26 cellular contexts compared by ENCODE assay signal in genomic region chr17:14904406-14904805, GRCh38.
"Had no signal": no experiment of that assay in that cellular context is flagged by ENCODE, and none has a peak within 500 bp of the region (broad histone marks: within the 10 kb centered on the region; RNA-seq: fewer than 3 reads in every experiment).

No MANE protein-coding gene starts in this region.

- ATAC-seq: activated CD4-positive, CD25-positive, alpha-beta regulatory T cell treated with anti-CD3 and anti-CD28 coated beads, Interleukin-2, amount 50 U/mL, for 24 hours; activated CD8-positive, alpha-beta T cell treated with anti-CD3 and anti-CD28 coated beads, Interleukin-2, amount 10 ng/mL, durations not matched to agents 7 days and 5 days; left lobe of liver; mucosa of descending colon; naive thymus-derived CD4-positive, alpha-beta T cell; right cardiac atrium; stimulated activated effector memory CD8-positive, alpha-beta T cell treated with anti-CD3 and anti-CD28 coated beads, Interleukin-12 subunit alpha, Interleukin-12 subunit beta, amount 100 ng/mL, for 72 hours had no signal

- DNase-seq: activated CD4-positive, alpha-beta T cell treated with anti-CD3 and anti-CD28 coated beads, Interleukin-2, amount 10 ng/mL, durations not matched to agents 7 days and 5 days; activated CD8-positive, alpha-beta T cell treated with anti-CD3 and anti-CD28 coated beads, Interleukin-2, amount 10 ng/mL, durations not matched to agents 7 days and 5 days; activated effector memory CD4-positive, alpha-beta T cell treated with Interleukin-2 at 50 U/mL for 16 hours; activated naive CD4-positive, alpha-beta T cell treated with anti-CD3 and anti-CD28 coated beads, Interleukin-2, amount 10 ng/mL, durations not matched to agents 7 days and 5 days; activated T-cell treated with anti-CD3 and anti-CD28 coated beads, Interleukin-2, amount 50 U/mL, for 48 hours; aorta; dermis blood vessel endothelial cell; effector memory CD4-positive, alpha-beta T cell; kidney; mucosa of descending colon; naive thymus-derived CD4-positive, alpha-beta T cell; right cardiac atrium; small intestine; stimulated activated CD4-positive, alpha-beta T cell treated with anti-CD3 and anti-CD28 coated beads, Interleukin-4, amount 100 ng/mL, for 24 hours; stomach; T-helper 1 cell; T1000; testis had no signal

- H3K4me1 Mint-ChIP-seq: activated CD4-positive, alpha-beta T cell treated with anti-CD3 and anti-CD28 coated beads, Interleukin-2, amount 10 ng/mL, durations not matched to agents 7 days and 5 days; activated naive CD4-positive, alpha-beta T cell treated with anti-CD3 and anti-CD28 coated beads, Interleukin-2, amount 10 ng/mL, durations not matched to agents 7 days and 5 days; naive thymus-derived CD4-positive, alpha-beta T cell; stimulated activated effector memory CD8-positive, alpha-beta T cell treated with anti-CD3 and anti-CD28 coated beads, Interleukin-12 subunit alpha, Interleukin-12 subunit beta, amount 100 ng/mL, for 72 hours had no signal

- H3K4me3 ChIP-seq: breast epithelium, lung, mucosa of descending colon, neural progenitor cell, prostate gland, stomach, testis had no signal

- H3K9me3 Mint-ChIP-seq: activated CD4-positive, alpha-beta T cell treated with anti-CD3 and anti-CD28 coated beads, Interleukin-2, amount 10 ng/mL, durations not matched to agents 7 days and 5 days; activated naive CD4-positive, alpha-beta T cell treated with anti-CD3 and anti-CD28 coated beads, Interleukin-2, amount 10 ng/mL, durations not matched to agents 7 days and 5 days; stimulated activated effector memory CD8-positive, alpha-beta T cell treated with anti-CD3 and anti-CD28 coated beads, Interleukin-12 subunit alpha, Interleukin-12 subunit beta, amount 100 ng/mL, for 72 hours; type B pancreatic cell had no signal

- H3K27ac Mint-ChIP-seq: activated CD4-positive, alpha-beta T cell treated with anti-CD3 and anti-CD28 coated beads, Interleukin-2, amount 10 ng/mL, durations not matched to agents 7 days and 5 days; activated CD8-positive, alpha-beta T cell treated with anti-CD3 and anti-CD28 coated beads, Interleukin-2, amount 10 ng/mL, durations not matched to agents 7 days and 5 days; activated naive CD4-positive, alpha-beta T cell treated with anti-CD3 and anti-CD28 coated beads, Interleukin-2, amount 10 ng/mL, durations not matched to agents 7 days and 5 days; naive thymus-derived CD4-positive, alpha-beta T cell; neural progenitor cell; stimulated activated effector memory CD8-positive, alpha-beta T cell treated with anti-CD3 and anti-CD28 coated beads, Interleukin-12 subunit alpha, Interleukin-12 subunit beta, amount 100 ng/mL, for 72 hours; type B pancreatic cell had no signal

- H3K4me3 Mint-ChIP-seq: activated CD4-positive, alpha-beta T cell treated with anti-CD3 and anti-CD28 coated beads, Interleukin-2, amount 10 ng/mL, durations not matched to agents 7 days and 5 days; activated CD8-positive, alpha-beta T cell treated with anti-CD3 and anti-CD28 coated beads, Interleukin-2, amount 10 ng/mL, durations not matched to agents 7 days and 5 days; activated naive CD4-positive, alpha-beta T cell treated with anti-CD3 and anti-CD28 coated beads, Interleukin-2, amount 10 ng/mL, durations not matched to agents 7 days and 5 days; naive thymus-derived CD4-positive, alpha-beta T cell; neural progenitor cell; stimulated activated effector memory CD8-positive, alpha-beta T cell treated with anti-CD3 and anti-CD28 coated beads, Interleukin-12 subunit alpha, Interleukin-12 subunit beta, amount 100 ng/mL, for 72 hours; type B pancreatic cell had no signal

- H3K36me3 Mint-ChIP-seq: activated naive CD4-positive, alpha-beta T cell treated with anti-CD3 and anti-CD28 coated beads, Interleukin-2, amount 10 ng/mL, durations not matched to agents 7 days and 5 days; naive thymus-derived CD4-positive, alpha-beta T cell; neural progenitor cell; stimulated activated effector memory CD8-positive, alpha-beta T cell treated with anti-CD3 and anti-CD28 coated beads, Interleukin-12 subunit alpha, Interleukin-12 subunit beta, amount 100 ng/mL, for 72 hours; type B pancreatic cell had no signal
